22 cellular contexts compared by ENCODE assay signal in the genomic region with DNA sequence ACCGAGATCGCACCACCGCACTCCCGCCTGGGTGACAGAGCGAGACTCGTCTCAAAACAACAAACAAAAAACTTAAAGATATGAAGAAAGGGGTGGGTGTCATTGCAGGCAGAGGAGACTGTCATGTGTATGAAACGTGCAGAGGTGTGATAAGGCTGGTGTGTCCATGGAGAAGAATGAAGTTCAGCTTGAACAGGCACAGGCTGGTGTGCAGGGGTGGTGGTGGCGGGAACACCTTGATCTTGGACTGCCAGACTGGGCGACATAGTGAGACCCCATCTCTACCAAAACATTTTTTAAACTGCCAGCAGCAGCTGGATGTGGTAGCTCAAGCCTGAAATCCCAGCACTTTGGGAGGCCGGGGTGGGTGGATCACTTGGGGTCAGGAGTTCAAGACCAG.
A peak's percentile ranks its signal among the peaks of the same experiment; 100 is the strongest.
DNase-seq lines count a peak whose midpoint lies in the region; ATAC-seq and TF ChIP-seq lines count a peak whose summit lies in the region.
"Had no signal": no experiment of that assay in that cellular context is flagged by ENCODE, and none has a peak within 500 bp of the region (broad histone marks: within the 10 kb centered on the region; RNA-seq: fewer than 3 reads in every experiment).

No MANE protein-coding gene starts in this region.

- ATAC-seq in sciatic nerve, result no peak

- DNase-seq in GM23248, result no peak
- no peak for DNase-seq in SJSA1 (ENCODE audit: low read depth in 1 of 2, low spot score in 2 of 2)
- DNase-seq in erythroblast (lab: John Stamatoyannopoulos, UW), result peak; percentile 27 to 77
- peak; percentile 22 for DNase-seq in sciatic nerve (ENCODE audit: low spot score)
- DNase-seq in adrenal gland, result no peak
- DNase-seq in cardiac septum (ENCODE audit: low spot score), result no peak
- DNase-seq in KG1 (lab: John Stamatoyannopoulos, UW), result no peak
- DNase-seq: activated CD4-positive, alpha-beta T cell treated with anti-CD3 and anti-CD28 coated beads for 48 hours; activated CD8-positive, alpha-beta memory T cell treated with anti-CD3 and anti-CD28 coated beads for 24 hours; activated gamma-delta T cell; H7; heart right ventricle; KBM-7; left colon; MM.1S; NCI-H1417 treated with DMSO at 0.1 percent for 48 hours; NCI-H2081 treated with DMSO at 0.1 percent for 48 hours; NCI-H748 treated with DMSO at 0.1 percent for 48 hours had no signal

- no peaks in the 10 kb centered on the region for H3K79me2 ChIP-seq in GM23248 (ENCODE audit: insufficient read depth)

- H3K36me3 ChIP-seq in GM23248 (ENCODE audit: low read depth), result no peaks in the 10 kb centered on the region
- H3K36me3 ChIP-seq in SJSA1, result no peaks in the 10 kb centered on the region
- H3K36me3 ChIP-seq in adrenal gland (replicated peaks in 1 of 2), result no peaks in the 10 kb centered on the region
- H3K36me3 ChIP-seq: BLaER1 treated with 17β-estradiol and CSF1 and Interleukin-3, amounts not matched to agents 10 nM and 100 nM; heart right ventricle; neutrophil; tibial artery had no signal

- H3K27ac ChIP-seq in GM23248 (peak overlapping the region; percentile 79; the same call in 1 of the 2 replicates), SJSA1 (peak overlapping the region; percentile 50), adrenal gland (no peak overlapping the region)
- H3K27ac ChIP-seq: heart right ventricle, neutrophil, psoas muscle, tibial artery had no signal

- intact Hi-C loops in sciatic nerve (cut with DNase I) (no loop called here), adrenal gland (cut with DNase I) (no loop called here), cardiac septum (cut with DNase I) (no loop called here)

- H3F3A ChIP-seq in GM23248 (ENCODE audit: insufficient read depth), result peaks cover 23% of the 10 kb centered on the region

- WGBS in GM23248 (ENCODE audit: low coverage in 1 of 2, low lambda C conversion rate in 2 of 2, missing lambda C conversion rate in 2 of 2), 2 experiments, result 95 to 97% methylated on average over 10 of the region's 10 CpGs
- WGBS in adrenal gland, 4 donors, result 94 to 98% (median 97%) methylated on average over 9 to 10 of the region's 10 CpGs

- H3K27me3 ChIP-seq in GM23248 (replicated peaks; ENCODE audit: insufficient read depth) (no peaks in the 10 kb centered on the region), SJSA1 (replicated peaks) (no peaks in the 10 kb centered on the region), adrenal gland (no peaks in the 10 kb centered on the region)
- H3K27me3 ChIP-seq: BLaER1 treated with 17β-estradiol and CSF1 and Interleukin-3, amounts not matched to agents 10 nM and 100 nM; heart right ventricle; neutrophil; tibial artery had no signal

- TF ChIP-seq POLR2A in erythroblast (IDR thresholded peaks at IDR 0.05; ENCODE audit: low read length) (no peak), adrenal gland (IDR thresholded peaks at IDR 0.05) (no peak)

- no peak overlapping the region for H3K9ac ChIP-seq in GM23248
- H3K9ac ChIP-seq: BLaER1 treated with 17β-estradiol and CSF1 and Interleukin-3, amounts not matched to agents 10 nM and 100 nM had no signal

- H2AFZ ChIP-seq in GM23248, result no peak overlapping the region

- TF ChIP-seq CTCF in adrenal gland (IDR thresholded peaks at IDR 0.05), result no peak

- H3K4me1 ChIP-seq in GM23248 (ENCODE audit: insufficient read depth) (peaks cover 32% of the 10 kb centered on the region), SJSA1 (replicated peaks) (peaks cover 36% of the 10 kb centered on the region), adrenal gland (replicated peaks in 1 of 2) (no peaks in the 10 kb centered on the region)
- H3K4me1 ChIP-seq: tibial artery had no signal

- in situ Hi-C loops in GM23248 (cut with MboI), result no loop called here

- no peak overlapping the region for H3K4me2 ChIP-seq in GM23248 (ENCODE audit: unreplicated experiment)

- H4K20me1 ChIP-seq in GM23248 (ENCODE audit: insufficient read depth), result no peaks in the 10 kb centered on the region
- H4K20me1 ChIP-seq: BLaER1 treated with 17β-estradiol and CSF1 and Interleukin-3, amounts not matched to agents 10 nM and 100 nM had no signal

- H3K9me2 ChIP-seq in GM23248 (ENCODE audit: insufficient read depth), result no peaks in the 10 kb centered on the region

- H3K4me3 ChIP-seq in GM23248 (no peak overlapping the region), SJSA1 (no peak overlapping the region), adrenal gland (no peak overlapping the region)
- H3K4me3 ChIP-seq: BLaER1 treated with 17β-estradiol and CSF1 and Interleukin-3, amounts not matched to agents 10 nM and 100 nM; heart right ventricle; psoas muscle; tibial artery had no signal

- no peaks in the 10 kb centered on the region for H3K9me3 ChIP-seq in GM23248 (ENCODE audit: low read depth)
- no peaks in the 10 kb centered on the region for H3K9me3 ChIP-seq in SJSA1 (replicated peaks)
- H3K9me3 ChIP-seq in adrenal gland (replicated peaks in 1 of 3), result no peaks in the 10 kb centered on the region
- H3K9me3 ChIP-seq: heart right ventricle, neutrophil, psoas muscle, tibial artery had no signal

Comparison
In these comparisons a context has a peak if more than half of its experiments do, and no peak if none do; other contexts are left out.
1. DNase-seq: peak in erythroblast (2 of 2) and sciatic nerve (single experiment); none in GM23248 (single experiment), SJSA1 (0 of 2), adrenal gland (0 of 7), cardiac septum (single experiment) and KG1 (single experiment).
2. H3K27ac ChIP-seq: peak in GM23248 (single experiment) and SJSA1 (single experiment); none in adrenal gland (0 of 5).